24 cellular contexts compared by ENCODE assay signal in the genomic region with DNA sequence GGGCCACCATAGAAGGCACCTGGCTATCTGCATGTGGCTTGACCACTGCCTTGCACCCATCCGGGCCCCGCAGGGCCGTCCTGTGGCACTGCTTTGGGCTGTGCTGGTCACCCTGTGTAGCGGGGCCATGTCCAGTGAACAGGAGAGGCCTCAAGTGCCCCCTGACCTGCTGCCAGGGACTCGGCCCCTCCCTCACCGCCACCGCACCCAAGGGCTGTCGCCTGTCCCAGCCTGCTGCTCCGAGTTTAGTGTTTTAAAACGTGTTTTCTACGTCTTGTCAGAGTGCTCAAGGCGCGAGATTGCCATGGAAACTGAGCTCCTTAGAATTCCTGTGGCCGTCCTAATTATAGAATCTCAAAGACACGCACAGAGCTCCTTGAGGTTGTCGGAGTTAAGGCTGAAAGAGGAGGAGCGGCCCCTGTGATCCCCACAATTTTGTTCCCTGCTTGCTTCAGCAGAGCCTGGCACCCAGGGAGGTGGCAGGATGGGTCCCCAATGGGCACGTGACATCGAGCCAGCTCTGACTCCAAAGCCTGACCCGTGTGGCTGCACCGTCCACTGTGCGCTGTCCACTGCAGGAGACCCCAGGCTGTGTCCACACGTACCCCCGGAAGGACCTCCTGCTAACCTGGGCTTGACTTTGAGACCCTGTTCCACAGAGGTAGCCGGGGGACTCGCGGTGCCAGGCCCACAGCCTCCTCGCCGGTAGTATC.
A peak's percentile ranks its signal among the peaks of the same experiment; 100 is the strongest.
DNase-seq lines count a peak whose midpoint lies in the region; FAIRE-seq and TF ChIP-seq lines count a peak whose summit lies in the region.
"Had no signal": no experiment of that assay in that cellular context is flagged by ENCODE, and none has a peak within 500 bp of the region (broad histone marks: within the 10 kb centered on the region; RNA-seq: fewer than 3 reads in every experiment).

No MANE protein-coding gene starts in this region.

- DNase-seq in AG10803 (ENCODE audit: low read depth) = peak; percentile 23
- DNase-seq in astrocyte (ENCODE audit: low read depth) = peak; percentile 21
- DNase-seq in islet precursor cell = peak; percentile 57
- DNase-seq in osteoblast (ENCODE audit: insufficient read length, low spot score, missing footprints) = peak; percentile 63
- no peak for DNase-seq in NCI-H774 (lab: John Stamatoyannopoulos, UW)
- DNase-seq in NCI-H1105 treated with DMSO at 0.1 percent for 48 hours (lab: John Stamatoyannopoulos, UW) = no peak
- DNase-seq in activated CD4-positive, alpha-beta T cell treated with anti-CD3 and anti-CD28 coated beads, Interleukin-2, amount 10 ng/mL, durations not matched to agents 7 days and 5 days = no peak
- DNase-seq in D721Med (ENCODE audit: insufficient read length, low spot score) = no peak
- DNase-seq: ACHN; activated CD4-positive, alpha-beta T cell treated with anti-CD3 and anti-CD28 coated beads, Interleukin-2, amount 50 U/mL, for 1 hour; activated CD8-positive, alpha-beta memory T cell treated with anti-CD3 and anti-CD28 coated beads, Interleukin-2, amount 50 U/mL, for 4 hours; activated effector memory CD4-positive, alpha-beta T cell treated with Interleukin-2 at 50 U/mL for 16 hours; effector CD8-positive, alpha-beta T cell; GF-D8; GOT3; IMR-90; kidney glomerular epithelial cell; NCI-H1417 treated with DMSO at 0.1 percent for 48 hours; NCI-H2171 treated with DMSO at 0.1 percent for 48 hours; NCI-H69; SHP77 treated with DMSO at 0.1 percent for 48 hours had no signal

- H3K4me2 ChIP-seq in astrocyte (ENCODE audit: low read length) (peak overlapping the region; percentile 41), osteoblast (ENCODE audit: insufficient read depth, low read length) (no peak overlapping the region)

- H3K4me1 Mint-ChIP-seq in astrocyte (ENCODE audit: low read depth, unreplicated experiment) = peaks cover 13% of the 10 kb centered on the region
- peaks cover 20% of the 10 kb centered on the region for H3K4me1 Mint-ChIP-seq in activated CD4-positive, alpha-beta T cell treated with anti-CD3 and anti-CD28 coated beads, Interleukin-2, amount 10 ng/mL, durations not matched to agents 7 days and 5 days

- FAIRE-seq in astrocyte (lab: Jason Lieb, UNC) (no peak), D721Med (lab: Jason Lieb, UNC) (no peak)
- FAIRE-seq: frontal cortex, GM12878 had no signal

- H3K27me3 Mint-ChIP-seq in astrocyte (ENCODE audit: low read depth, unreplicated experiment) = no peaks in the 10 kb centered on the region
- no peaks in the 10 kb centered on the region for H3K27me3 Mint-ChIP-seq in activated CD4-positive, alpha-beta T cell treated with anti-CD3 and anti-CD28 coated beads, Interleukin-2, amount 10 ng/mL, durations not matched to agents 7 days and 5 days

- H3K4me3 ChIP-seq in AG10803 (ENCODE audit: low read length) (no peak overlapping the region), astrocyte (ENCODE audit: insufficient read depth, low read depth, low read length) (no peak overlapping the region), osteoblast (ENCODE audit: insufficient read depth, low read length) (no peak overlapping the region)
- H3K4me3 ChIP-seq: GM12878 had no signal

- no peak overlapping the region for H3K9ac ChIP-seq in astrocyte (ENCODE audit: low read length)

- POLR2A ChIA-PET in activated CD4-positive, alpha-beta T cell treated with anti-CD3 and anti-CD28 coated beads, Interleukin-2, amount 10 ng/mL, durations not matched to agents 7 days and 5 days (lab: Charles Lee) = no interaction called here

- CTCF ChIA-PET in activated CD4-positive, alpha-beta T cell treated with anti-CD3 and anti-CD28 coated beads, Interleukin-2, amount 10 ng/mL, durations not matched to agents 7 days and 5 days (lab: Charles Lee) = no interaction called here

- no peaks in the 10 kb centered on the region for H3K36me3 Mint-ChIP-seq in astrocyte (ENCODE audit: low read depth, unreplicated experiment)
- no peaks in the 10 kb centered on the region for H3K36me3 Mint-ChIP-seq in activated CD4-positive, alpha-beta T cell treated with anti-CD3 and anti-CD28 coated beads, Interleukin-2, amount 10 ng/mL, durations not matched to agents 7 days and 5 days (ENCODE audit: low read depth)

- no peaks in the 10 kb centered on the region for H3K36me3 ChIP-seq in astrocyte (ENCODE audit: insufficient read depth, low read length)
- H3K36me3 ChIP-seq in osteoblast (ENCODE audit: insufficient read depth, low read length) = no peaks in the 10 kb centered on the region
- H3K36me3 ChIP-seq: neutrophil had no signal

- H3K4me1 ChIP-seq in astrocyte (ENCODE audit: insufficient read depth, low read length) (peaks cover 13% of the 10 kb centered on the region), osteoblast (ENCODE audit: insufficient read depth, low read length) (peaks cover 15% of the 10 kb centered on the region)

- TF ChIP-seq CTCF in AG10803 (conservative IDR thresholded peaks at IDR 0.05; ENCODE audit: low read length) (no peak), astrocyte (IDR thresholded peaks at IDR 0.05; ENCODE audit: insufficient read depth, low read depth, low read length) (no peak), osteoblast (IDR thresholded peaks at IDR 0.05; ENCODE audit: extremely low read depth, low read depth, low read length) (no peak), D721Med (IDR thresholded peaks at IDR 0.05; ENCODE audit: insufficient read depth, missing control alignments) (no peak)

- H3K27ac ChIP-seq in astrocyte (ENCODE audit: low read depth, low read length) (no peak overlapping the region), osteoblast (ENCODE audit: low read depth, low read length) (no peak overlapping the region)
- H3K27ac ChIP-seq: neutrophil had no signal

- no peaks in the 10 kb centered on the region for H4K20me1 ChIP-seq in astrocyte (ENCODE audit: insufficient read depth, low read length)
- H4K20me1 ChIP-seq in osteoblast (ENCODE audit: insufficient read depth, low read length) = no peaks in the 10 kb centered on the region

- H3K27ac Mint-ChIP-seq in astrocyte (ENCODE audit: unreplicated experiment) = peak overlapping the region; percentile 26
- no peak overlapping the region for H3K27ac Mint-ChIP-seq in activated CD4-positive, alpha-beta T cell treated with anti-CD3 and anti-CD28 coated beads, Interleukin-2, amount 10 ng/mL, durations not matched to agents 7 days and 5 days

- H2AFZ ChIP-seq in astrocyte (ENCODE audit: low read depth, low read length) (no peak overlapping the region), osteoblast (ENCODE audit: low read length) (no peak overlapping the region)

- H3K79me2 ChIP-seq in astrocyte (ENCODE audit: insufficient read depth, low read length) (no peaks in the 10 kb centered on the region), osteoblast (ENCODE audit: insufficient read depth, low read length) (no peaks in the 10 kb centered on the region)

- H3K4me3 Mint-ChIP-seq in astrocyte (ENCODE audit: unreplicated experiment) = no peak overlapping the region
- H3K4me3 Mint-ChIP-seq in activated CD4-positive, alpha-beta T cell treated with anti-CD3 and anti-CD28 coated beads, Interleukin-2, amount 10 ng/mL, durations not matched to agents 7 days and 5 days = no peak overlapping the region

- H3K9me3 ChIP-seq in astrocyte (ENCODE audit: insufficient read depth, low read depth, low read length) (no peaks in the 10 kb centered on the region), osteoblast (ENCODE audit: low read depth, low read length) (no peaks in the 10 kb centered on the region)
- H3K9me3 ChIP-seq: neutrophil had no signal

- no peaks in the 10 kb centered on the region for H3K9me3 Mint-ChIP-seq in astrocyte (ENCODE audit: unreplicated experiment)
- H3K9me3 Mint-ChIP-seq in activated CD4-positive, alpha-beta T cell treated with anti-CD3 and anti-CD28 coated beads, Interleukin-2, amount 10 ng/mL, durations not matched to agents 7 days and 5 days = peaks cover 2% of the 10 kb centered on the region

- H3K27me3 ChIP-seq in astrocyte (ENCODE audit: insufficient read depth, low read length) = no peaks in the 10 kb centered on the region
- peaks cover 23% of the 10 kb centered on the region for H3K27me3 ChIP-seq in osteoblast (ENCODE audit: insufficient read depth, low read length)

Comparison
In these comparisons a context has a peak if more than half of its experiments do, and no peak if none do; other contexts are left out.
1. DNase-seq: peak in AG10803 (single experiment), astrocyte (single experiment), islet precursor cell (single experiment) and osteoblast (single experiment); none in NCI-H774 (single experiment), NCI-H1105 treated with DMSO at 0.1 percent for 48 hours (single experiment), activated CD4-positive, alpha-beta T cell treated with anti-CD3 and anti-CD28 coated beads, Interleukin-2, amount 10 ng/mL, durations not matched to agents 7 days and 5 days (single experiment) and D721Med (single experiment).